Comparison of ENCODE assay signal across 12 cellular contexts in the genomic region with DNA sequence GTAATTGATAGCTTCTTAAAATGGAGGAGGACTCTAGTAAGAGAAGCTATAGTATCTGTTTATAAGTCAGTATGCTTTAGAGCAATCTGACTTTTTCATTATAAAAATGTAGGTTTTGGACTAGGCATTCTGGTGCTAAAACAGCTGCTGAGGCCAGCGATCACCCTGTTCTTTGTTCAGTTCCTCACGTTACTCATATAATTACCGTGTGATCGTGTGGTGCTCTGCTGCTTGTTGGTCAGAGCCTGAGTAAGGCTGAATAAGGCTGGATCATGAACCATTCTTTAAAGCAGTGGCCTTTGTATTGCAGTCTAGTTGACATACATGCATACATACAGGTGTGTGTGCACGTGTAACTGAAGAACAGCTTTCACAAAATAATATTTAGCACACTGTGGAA. TPM values are rescaled to one million over a fixed set of nuclear protein-coding genes. Genes with fewer than 3 reads are reported as not detected.
A peak's percentile ranks its signal among the peaks of the same experiment; 100 is the strongest.
DNase-seq lines count a peak whose midpoint lies in the region; ATAC-seq and TF ChIP-seq lines count a peak whose summit lies in the region.
"Had no signal": no experiment of that assay in that cellular context is flagged by ENCODE, and none has a peak within 500 bp of the region (broad histone marks: within the 10 kb centered on the region; RNA-seq: fewer than 3 reads in every experiment).

No MANE protein-coding gene starts in this region.

- H3K36me3 ChIP-seq in cardiac muscle cell (peaks cover 20% of the 10 kb centered on the region), right atrium auricular region (peaks cover 12% of the 10 kb centered on the region), SK-N-MC (ENCODE audit: insufficient read depth, low read length) (peaks cover 55% of the 10 kb centered on the region)

- TF ChIP-seq CTCF in cardiac muscle cell (IDR thresholded peaks at IDR 0.05; ENCODE audit: low read depth, low read length) (no peak), right atrium auricular region (IDR thresholded peaks at IDR 0.05) (no peak), type B pancreatic cell (conservative IDR thresholded peaks at IDR 0.05) (no peak)

- H3K9me3 Mint-ChIP-seq in immature natural killer cell = no peaks in the 10 kb centered on the region
- no peaks in the 10 kb centered on the region for H3K9me3 Mint-ChIP-seq in type B pancreatic cell

- H3K27me3 ChIP-seq in cardiac muscle cell (no peaks in the 10 kb centered on the region), right atrium auricular region (no peaks in the 10 kb centered on the region)

- H3K4me1 Mint-ChIP-seq in immature natural killer cell (peaks cover 90 to 99% of the 10 kb centered on the region in 2 donors), type B pancreatic cell (ENCODE audit: unreplicated experiment) (peaks cover 40% of the 10 kb centered on the region)

- DNase-seq in cardiac muscle cell (ENCODE audit: low read depth in 1 of 2, low spot score in 1 of 2) (no peak), right atrium auricular region (ENCODE audit: low spot score) (no peak), SK-N-MC (ENCODE audit: low read depth, low spot score) (no peak), immature natural killer cell (no peak), type B pancreatic cell (ENCODE audit: extremely low spot score, unreplicated experiment) (no peak), cerebellum (ENCODE audit: low spot score) (no peak)
- DNase-seq in stimulated activated CD4-positive, alpha-beta T cell treated with anti-CD3 and anti-CD28 coated beads, Interleukin-2, amount 100 ng/mL, for 24 hours = no peak
- DNase-seq: Calu3, cortex of kidney, NCI-H1105 had no signal

- H3K4me1 ChIP-seq in cardiac muscle cell (ENCODE audit: low read depth) = peaks cover 16% of the 10 kb centered on the region
- H3K4me1 ChIP-seq in right atrium auricular region = peaks cover 0 to 69% of the 10 kb centered on the region in 2 donors

- H3K9me3 ChIP-seq in cardiac muscle cell (ENCODE audit: low read depth) (no peaks in the 10 kb centered on the region), right atrium auricular region (no peaks in the 10 kb centered on the region), SK-N-MC (ENCODE audit: low read depth, low read length) (no peaks in the 10 kb centered on the region)
- H3K9me3 ChIP-seq: thoracic aorta had no signal

- H3K27ac ChIP-seq in cardiac muscle cell (peak overlapping the region; percentile 31), right atrium auricular region (no peak overlapping the region), SK-N-MC (0 out of 2 replicates have a peak overlapping the region, but pooled peaks have one; percentile 1)
- H3K27ac ChIP-seq: thoracic aorta had no signal

- H3K9ac ChIP-seq in SK-N-MC (ENCODE audit: insufficient read length) = no peak overlapping the region

- H3K36me3 Mint-ChIP-seq in immature natural killer cell (peaks cover 4 to 19% (median 19%) of the 10 kb centered on the region in 3 donors), type B pancreatic cell (peaks cover 36% of the 10 kb centered on the region)

- H3K4me3 ChIP-seq in cardiac muscle cell = no peak overlapping the region
- no peak overlapping the region for H3K4me3 ChIP-seq in right atrium auricular region
- H3K4me3 ChIP-seq in SK-N-MC = no peak overlapping the region
- H3K4me3 ChIP-seq: thoracic aorta had no signal

- H3K27ac Mint-ChIP-seq in immature natural killer cell (peak overlapping the region; percentile 7 to 80 (median 58)), type B pancreatic cell (peak overlapping the region; percentile 31)

- ATAC-seq in HG02973 (IDR thresholded peaks at IDR 0.05; ENCODE audit: unreplicated experiment) = no peak

- peak overlapping the region; percentile 49 to 78 (median 62) for H3K4me3 Mint-ChIP-seq in immature natural killer cell
- no peak overlapping the region for H3K4me3 Mint-ChIP-seq in type B pancreatic cell

- H3K27me3 Mint-ChIP-seq in immature natural killer cell (ENCODE audit: low read depth in 3 of 3) (peaks cover 3 to 5% (median 3%) of the 10 kb centered on the region in 3 donors), type B pancreatic cell (no peaks in the 10 kb centered on the region)

RNA-seq across cellular contexts. Expression of gene CDC42, which starts 25.2 kb away (rescaled TPM):
- total RNA-seq in cardiac muscle cell = 140 and 167 TPM in 2 replicates
- polyA plus RNA-seq in cardiac muscle cell = 72.0 and 76.7 TPM in 2 replicates
- total RNA-seq in right atrium auricular region = 100 to 1,000 TPM; 144 to 147 TPM
- polyA plus RNA-seq in immature natural killer cell = 100 to 1,000 TPM; 220 to 600 (median 473) TPM
- 238 and 301 TPM in 2 replicates for total RNA-seq in type B pancreatic cell (ENCODE audit: low replicate concordance)
- 251 TPM for total RNA-seq in cerebellum

Comparison
In these comparisons a context has a peak if more than half of its experiments do, and no peak if none do; other contexts are left out.
1. H3K27ac ChIP-seq: peak in cardiac muscle cell (single experiment) and SK-N-MC (single experiment); none in right atrium auricular region (0 of 2).